1 cellular context compared by ENCODE assay signal in genomic region chr12:64747681-64748080, GRCh38.
TF ChIP-seq lines count a peak whose summit lies in the region.

No MANE protein-coding gene starts in this region.

TF ChIP-seq in IMR-90, 13 proteins besides CTCF, POLR2A, EP300 and RAD21:
- TF ChIP-seq MXI1 (IDR thresholded peaks at IDR 0.05; ENCODE audit: borderline replicate concordance, low read depth, low read length) (no peak), RCOR1 (IDR thresholded peaks at IDR 0.05; ENCODE audit: insufficient replicate concordance, low read length) (no peak), CEBPB (IDR thresholded peaks at IDR 0.05; ENCODE audit: low read depth, low read length) (no peak), MAFK (IDR thresholded peaks at IDR 0.05; ENCODE audit: low read depth, low read length) (no peak)
